Comparison of ENCODE assay signal across 28 cellular contexts in genomic region chr20:24419786-24420185, GRCh38. TPM values are rescaled to one million over a fixed set of nuclear protein-coding genes. Genes with fewer than 3 reads are reported as not detected.
DNase-seq lines count a peak whose midpoint lies in the region; ATAC-seq, FAIRE-seq and TF ChIP-seq lines count a peak whose summit lies in the region.
"Had no signal": no experiment of that assay in that cellular context is flagged by ENCODE, and none has a peak within 500 bp of the region (broad histone marks: within the 10 kb centered on the region; RNA-seq: fewer than 3 reads in every experiment).

No MANE protein-coding gene starts in this region.

- H3K4ac ChIP-seq in H1 (replicated peaks; ENCODE audit: insufficient read length, low read depth, low read length), result no peak overlapping the region

- H3K9ac ChIP-seq in H1 (replicated peaks in 1 of 4; ENCODE audit: extremely low read depth in 1 of 4, low read depth in 3 of 4, low read length in 3 of 4), result no peak overlapping the region
- H3K9ac ChIP-seq: BLaER1 had no signal

- peak overlapping the region; percentile 14; the same call in 1 of the 2 replicates for H2BK15ac ChIP-seq in H1 (ENCODE audit: low read length)

- no peak overlapping the region for H2BK5ac ChIP-seq in H1 (ENCODE audit: low read depth, low read length)

- no peaks in the 10 kb centered on the region for H3K36me3 ChIP-seq in H1 (ENCODE audit: control insufficient read depth in 2 of 4, insufficient read depth in 4 of 4, low read length in 3 of 4)
- H3K36me3 ChIP-seq in esophagus muscularis mucosa, result no peaks in the 10 kb centered on the region
- H3K36me3 ChIP-seq: BE2C, BLaER1 had no signal

- no peak overlapping the region for H4K5ac ChIP-seq in H1 (ENCODE audit: insufficient read length, low read depth, low read length)

- no peak overlapping the region for H3K14ac ChIP-seq in H1 (ENCODE audit: insufficient read length)

- peak overlapping the region; percentile 8 for H4K91ac ChIP-seq in H1 (replicated peaks; ENCODE audit: insufficient read length, low read length)

- no peak overlapping the region for H3K4me2 ChIP-seq in H1 (ENCODE audit: insufficient read depth in 1 of 2, low read depth in 2 of 2, low read length in 2 of 2)
- H3K4me2 ChIP-seq: BLaER1 had no signal

- peaks cover 14% of the 10 kb centered on the region for H3K27me3 Mint-ChIP-seq in T-helper 17 cell
- H3K27me3 Mint-ChIP-seq: CD4-positive, alpha-beta memory T cell had no signal

- POLR2A ChIA-PET in H1 (lab: Charles Lee; ENCODE audit: partially characterized antibody), result no interaction called here

- H3K18ac ChIP-seq in H1 (ENCODE audit: extremely low read depth, low read length), result no peak overlapping the region

- H3K27ac ChIP-seq in H1 (ENCODE audit: low read depth, low read length) (no peak overlapping the region), esophagus muscularis mucosa (replicated peaks in 1 of 4) (no peak overlapping the region), temporal lobe (ENCODE audit: low read depth, low read length) (peak overlapping the region; percentile 78)
- H3K27ac ChIP-seq: BLaER1 had no signal

- TF ChIP-seq CTCF in H1 (IDR thresholded peaks at IDR 0.05; ENCODE audit: control extremely low read depth in 1 of 3, insufficient read depth in 1 of 3, low read depth in 1 of 3, low read length in 3 of 3) (no peak), esophagus muscularis mucosa (IDR thresholded peaks at IDR 0.05) (no peak)

- intact Hi-C loops in esophagus muscularis mucosa (cut with DNase I), result no loop called here

- CTCF ChIA-PET in H1 (lab: Charles Lee; ENCODE audit: partially characterized antibody), result no interaction called here

- H3K36me3 Mint-ChIP-seq in T-helper 17 cell (ENCODE audit: low read depth), result no peaks in the 10 kb centered on the region
- H3K36me3 Mint-ChIP-seq: CD14-positive monocyte; CD4-positive, alpha-beta memory T cell; CD4-positive, CD25-positive, alpha-beta regulatory T cell; CD8-positive, alpha-beta memory T cell had no signal

- no peak overlapping the region for H3K27ac Mint-ChIP-seq in T-helper 17 cell
- H3K27ac Mint-ChIP-seq: CD4-positive, CD25-positive, alpha-beta regulatory T cell; CD8-positive, alpha-beta memory T cell had no signal

- H3K79me1 ChIP-seq in H1 (ENCODE audit: low read depth, low read length), result no peaks in the 10 kb centered on the region

- no peaks in the 10 kb centered on the region for H4K20me1 ChIP-seq in H1 (replicated peaks in 1 of 2; ENCODE audit: control insufficient read depth in 1 of 2, insufficient read depth in 2 of 2, low read length in 2 of 2)
- H4K20me1 ChIP-seq: BLaER1 had no signal

- WGBS in H1 (ENCODE audit: extremely low coverage in 1 of 2, insufficient coverage in 1 of 2, insufficient read length in 1 of 2, insufficient replicate concordance in 2 of 2, low coverage in 1 of 2, low lambda C conversion rate in 2 of 2, missing lambda C conversion rate in 1 of 2), 2 experiments, result 84% methylated on average over 6 of the region's 6 CpGs; no CpG with 5 or more reads in 1 of the 2 experiments
- 89% methylated on average over 6 of the region's 6 CpGs for WGBS in esophagus muscularis mucosa

- no peak overlapping the region for H2BK12ac ChIP-seq in H1 (ENCODE audit: low read depth, low read length)

- H2BK20ac ChIP-seq in H1 (ENCODE audit: low read length), result no peak overlapping the region

- no peaks in the 10 kb centered on the region for H3K4me1 Mint-ChIP-seq in T-helper 17 cell
- H3K4me1 Mint-ChIP-seq: CD14-positive monocyte; CD4-positive, alpha-beta memory T cell; CD4-positive, CD25-positive, alpha-beta regulatory T cell; CD8-positive, alpha-beta memory T cell had no signal

- FAIRE-seq in H1 (lab: Jason Lieb, UNC), result no peak
- FAIRE-seq: A204.1, GM12878, GM12892, GM18507 had no signal

- no peak overlapping the region for H2AK5ac ChIP-seq in H1 (ENCODE audit: low read depth, low read length)

- TF ChIP-seq RAD21 in H1 (IDR thresholded peaks at IDR 0.05 in 1 of 2, conservative IDR thresholded peaks at IDR 0.05 in 1 of 2; ENCODE audit: low read depth in 2 of 2, low read length in 2 of 2), result no peak

- H3K4me1 ChIP-seq in H1 (replicated peaks in 1 of 4; ENCODE audit: control insufficient read depth in 3 of 4, insufficient read depth in 4 of 4, low read length in 3 of 4) (peaks cover 0 to 10% (median 0%) of the 10 kb centered on the region in 4 experiments; a peak in 3 of 7 replicates), esophagus muscularis mucosa (no peaks in the 10 kb centered on the region)
- H3K4me1 ChIP-seq: BLaER1 had no signal

- H3K27me3 ChIP-seq in H1 (replicated peaks in 1 of 4; ENCODE audit: control insufficient read depth in 3 of 4, extremely low read depth in 1 of 4, insufficient read depth in 3 of 4, low read length in 3 of 4), result no peaks in the 10 kb centered on the region
- H3K27me3 ChIP-seq in esophagus muscularis mucosa, result peaks cover 0 to 10% (median 0%) of the 10 kb centered on the region in 4 donors
- H3K27me3 ChIP-seq: BE2C, BLaER1 had no signal

- no peak overlapping the region for H2AFZ ChIP-seq in H1 (ENCODE audit: low read length)

- TF ChIP-seq EP300 in H1 (IDR thresholded peaks at IDR 0.05; ENCODE audit: borderline replicate concordance in 1 of 2, low read depth in 2 of 2, low read length in 2 of 2) (no peak), esophagus muscularis mucosa (IDR thresholded peaks at IDR 0.05) (no peak)

- no peak overlapping the region for H3K23ac ChIP-seq in H1 (ENCODE audit: insufficient read length)

- H3K56ac ChIP-seq in H1 (replicated peaks; ENCODE audit: insufficient read length, low read depth, low read length), result no peak overlapping the region

- H3K23me2 ChIP-seq in H1 (ENCODE audit: low read depth, low read length), result no peaks in the 10 kb centered on the region

- TF ChIP-seq POLR2A in H1 (IDR thresholded peaks at IDR 0.05; ENCODE audit: control extremely low read depth in 1 of 2, low read depth in 2 of 2, low read length in 2 of 2) (no peak), esophagus muscularis mucosa (IDR thresholded peaks at IDR 0.05; ENCODE audit: low read depth) (no peak)

- H4K8ac ChIP-seq in H1 (ENCODE audit: extremely low read depth, insufficient read depth, low read length), result no peak overlapping the region

- no peak overlapping the region for H3K4me3 Mint-ChIP-seq in T-helper 17 cell
- H3K4me3 Mint-ChIP-seq: CD14-positive monocyte; CD4-positive, alpha-beta memory T cell; CD4-positive, CD25-positive, alpha-beta regulatory T cell; CD8-positive, alpha-beta memory T cell had no signal

- peaks cover 18 to 21% of the 10 kb centered on the region in 2 experiments for H3K9me3 ChIP-seq in H1 (ENCODE audit: insufficient read depth in 2 of 2, low read depth in 1 of 2, low read length in 1 of 2)
- H3K9me3 ChIP-seq in esophagus muscularis mucosa, result peaks cover 0 to 16% (median 10%) of the 10 kb centered on the region in 4 donors
- no peaks in the 10 kb centered on the region for H3K9me3 ChIP-seq in T-helper 17 cell (ENCODE audit: control insufficient read depth, low read length, poor library complexity, severe bottlenecking)
- H3K9me3 ChIP-seq: BE2C had no signal

- no peak overlapping the region for H2BK120ac ChIP-seq in H1 (replicated peaks; ENCODE audit: low read depth, low read length)

- ATAC-seq in HG03097 (IDR thresholded peaks at IDR 0.05; ENCODE audit: low FRiP score, unreplicated experiment) (no peak), T-helper 17 cell (no peak)
- ATAC-seq: GM12878 had no signal

- H3K4me3 ChIP-seq in H1 (ENCODE audit: extremely low read depth in 1 of 4, insufficient read depth in 2 of 4, low read depth in 3 of 4, low read length in 4 of 4), result no peak overlapping the region
- no peak overlapping the region for H3K4me3 ChIP-seq in esophagus muscularis mucosa
- H3K4me3 ChIP-seq: BLaER1, GM12878 had no signal

- H3K79me2 ChIP-seq in H1 (ENCODE audit: control insufficient read depth in 1 of 2, insufficient read depth in 2 of 2, low read length in 2 of 2), result no peaks in the 10 kb centered on the region

- DNase-seq in H1 (ENCODE audit: low read depth in 1 of 2, low spot score in 2 of 2) (no peak), esophagus muscularis mucosa (ENCODE audit: extremely low spot score) (peak; percentile 90), T-helper 17 cell (no peak)
- DNase-seq: 8988T; ACHN; C1 segment of cervical spinal cord; CD4-positive, alpha-beta memory T cell; CD4-positive, CD25-positive, alpha-beta regulatory T cell; CD8-positive, alpha-beta memory T cell; COR-L47; DMS 273 treated with DMSO at 0.1 percent for 48 hours; DMS153; DMS53; DMS79; DND-41; EL; GDM1 had no signal

TF ChIP-seq in H1, 55 proteins besides CTCF, POLR2A, EP300 and RAD21 (continues in another document):
- TF ChIP-seq EGR1 (IDR thresholded peaks at IDR 0.05; ENCODE audit: borderline replicate concordance, low read depth, low read length), result no peak
- no peak for TF ChIP-seq SP4 (IDR thresholded peaks at IDR 0.05; ENCODE audit: low read length)
- TF ChIP-seq ZNF274 (IDR thresholded peaks at IDR 0.05; ENCODE audit: borderline replicate concordance, extremely low read depth, low read length), result no peak
- TF ChIP-seq JUN (IDR thresholded peaks at IDR 0.05; ENCODE audit: low read depth, low read length), result no peak
- no peak for TF ChIP-seq KDM4A (IDR thresholded peaks at IDR 0.05; ENCODE audit: low read depth, low read length, severe bottlenecking)
- no peak for TF ChIP-seq RXRA (IDR thresholded peaks at IDR 0.05; ENCODE audit: insufficient read depth, low read depth, low read length)
- no peak for TF ChIP-seq SAP30 (IDR thresholded peaks at IDR 0.05; ENCODE audit: insufficient read depth, insufficient replicate concordance, low read length)
- TF ChIP-seq ATF2 (IDR thresholded peaks at IDR 0.05; ENCODE audit: low read length), result no peak

RNA-seq across cellular contexts. Expression of gene SYNDIG1, which starts 49.6 kb away (rescaled TPM):
- total RNA-seq in H1 (2021; fragmentation: NEBNext Ultra II Directional; extraction: Animal tissue kit (Norgen Biotek cat#: 25700)), result 5.9 and 6.5 TPM in 2 replicates
- polyA plus RNA-seq in H1 (2011; rRNA removed), result 7.8 and 9.1 TPM in 2 replicates
- 7.3 TPM for polyA plus RNA-seq in H1 (2011; cell fraction: cytosol; rRNA removed)
- 12.8 TPM for polyA plus RNA-seq in H1 (2011; cell fraction: nucleus; rRNA removed)
- 8.3 to 8.8 TPM (median 8.6 TPM) in 4 replicates for polyA plus RNA-seq in H1 (2012, experiment 1 of 2)
- polyA plus RNA-seq in H1 (2012, experiment 2 of 2), result 8.3 TPM
- 1.5 TPM for polyA plus RNA-seq in H1 (2013, experiment 1 of 2)
- 1.2 TPM for polyA plus RNA-seq in H1 (2013, experiment 2 of 2)
- polyA minus RNA-seq in H1 (2011; rRNA and poly(A)+ RNA removed), result 11.7 and 14.3 TPM in 2 replicates
- polyA minus RNA-seq in H1 (2011; cell fraction: cytosol; rRNA and poly(A)+ RNA removed), result 4.0 TPM
- 16.0 TPM for polyA minus RNA-seq in H1 (2011; cell fraction: nucleus; rRNA and poly(A)+ RNA removed)
- total RNA-seq in esophagus muscularis mucosa, result not detected
- total RNA-seq in temporal lobe, result 16.7 TPM
- not detected for total RNA-seq in T-helper 17 cell
- total RNA-seq: CD4-positive, alpha-beta memory T cell; CD4-positive, CD25-positive, alpha-beta regulatory T cell; CD8-positive, alpha-beta memory T cell; G401; GM12878 had no signal
- polyA plus RNA-seq: AG04450; CD14-positive monocyte; CD4-positive, alpha-beta memory T cell; CD4-positive, CD25-positive, alpha-beta regulatory T cell; CD8-positive, alpha-beta memory T cell; GM12878 had no signal
